31 cellular contexts compared by ENCODE assay signal in genomic region chr22:48860557-48860956, GRCh38.
"Had no signal": no experiment of that assay in that cellular context is flagged by ENCODE, and none has a peak within 500 bp of the region (broad histone marks: within the 10 kb centered on the region; RNA-seq: fewer than 3 reads in every experiment).

No MANE protein-coding gene starts in this region.

- H3K36me3 ChIP-seq: adrenal gland, brain microvascular endothelial cell, breast epithelium had no signal

- DNase-seq: activated B cell treated with CpG ODN at 0.5 μM for 24 hours; activated CD4-positive, alpha-beta memory T cell treated with anti-CD3 and anti-CD28 coated beads, Interleukin-2, amount 10 ng/mL, durations not matched to agents 7 days and 5 days; activated CD4-positive, alpha-beta T cell treated with anti-CD3 and anti-CD28 coated beads for 4 hours; activated CD4-positive, alpha-beta T cell treated with anti-CD3 and anti-CD28 coated beads, Interleukin-2, amount 10 ng/mL, durations not matched to agents 24 days and 14 days; activated CD4-positive, alpha-beta T cell treated with anti-CD3 and anti-CD28 coated beads, Interleukin-2, amount 50 U/mL, for 1 hour; activated CD4-positive, alpha-beta T cell treated with anti-CD3 and anti-CD28 coated beads, Interleukin-2, amount 50 U/mL, for 4 hours; activated CD8-positive, alpha-beta memory T cell treated with anti-CD3 and anti-CD28 coated beads for 24 hours; activated CD8-positive, alpha-beta memory T cell treated with anti-CD3 and anti-CD28 coated beads, Interleukin-2, amount 10 ng/mL, durations not matched to agents 7 days and 5 days; activated CD8-positive, alpha-beta memory T cell treated with anti-CD3 and anti-CD28 coated beads, Interleukin-2, amount 50 U/mL, for 48 hours; activated CD8-positive, alpha-beta T cell treated with anti-CD3 and anti-CD28 coated beads, Interleukin-2, amount 10 ng/mL, durations not matched to agents 7 days and 5 days; activated gamma-delta T cell treated with Interleukin-2 at 50 U/mL for 16 hours; activated naive CD4-positive, alpha-beta T cell; activated naive CD4-positive, alpha-beta T cell treated with anti-CD3 and anti-CD28 coated beads for 36 hours; activated naive CD4-positive, alpha-beta T cell treated with anti-CD3 and anti-CD28 coated beads, Interleukin-2, amount 50 U/mL, for 16 hours; activated naive CD8-positive, alpha-beta T cell treated with anti-CD3 and anti-CD28 coated beads for 36 hours; activated T-cell treated with anti-CD3 and anti-CD28 coated beads, Interleukin-2, amount 50 U/mL, for 24 hours; activated T-cell treated with anti-CD3 and anti-CD28 coated beads, Interleukin-2, amount 50 U/mL, for 48 hours; adrenal gland; amniotic stem cell; body of pancreas; brain microvascular endothelial cell; central memory CD4-positive, alpha-beta T cell; SW 1271; T-helper 1 cell; T-helper 2 cell; T-helper 9 cell had no signal

- H3K4me1 Mint-ChIP-seq: activated B cell treated with CpG ODN at 0.5 μM for 24 hours; activated CD4-positive, alpha-beta memory T cell treated with anti-CD3 and anti-CD28 coated beads, Interleukin-2, amount 10 ng/mL, durations not matched to agents 7 days and 5 days; activated CD4-positive, alpha-beta T cell treated with anti-CD3 and anti-CD28 coated beads, Interleukin-2, amount 10 ng/mL, durations not matched to agents 24 days and 14 days; activated CD8-positive, alpha-beta memory T cell treated with anti-CD3 and anti-CD28 coated beads, Interleukin-2, amount 10 ng/mL, durations not matched to agents 7 days and 5 days; activated naive CD8-positive, alpha-beta T cell treated with anti-CD3 and anti-CD28 coated beads for 36 hours had no signal

- H3K4me3 ChIP-seq: adrenal gland, body of pancreas, breast epithelium had no signal

- H3K4me1 ChIP-seq: adrenal gland, body of pancreas, breast epithelium had no signal

- H3K36me3 Mint-ChIP-seq: activated CD8-positive, alpha-beta memory T cell treated with anti-CD3 and anti-CD28 coated beads, Interleukin-2, amount 10 ng/mL, durations not matched to agents 7 days and 5 days; activated naive CD4-positive, alpha-beta T cell treated with anti-CD3 and anti-CD28 coated beads, Interleukin-2, amount 50 U/mL, for 72 hours; activated naive CD8-positive, alpha-beta T cell treated with anti-CD3 and anti-CD28 coated beads for 36 hours had no signal

- H3K4me3 Mint-ChIP-seq: activated B cell treated with CpG ODN at 0.5 μM for 24 hours; activated CD4-positive, alpha-beta memory T cell treated with anti-CD3 and anti-CD28 coated beads, Interleukin-2, amount 10 ng/mL, durations not matched to agents 7 days and 5 days; activated CD4-positive, alpha-beta T cell treated with anti-CD3 and anti-CD28 coated beads, Interleukin-2, amount 10 ng/mL, durations not matched to agents 24 days and 14 days; activated CD8-positive, alpha-beta memory T cell treated with anti-CD3 and anti-CD28 coated beads, Interleukin-2, amount 10 ng/mL, durations not matched to agents 7 days and 5 days; activated CD8-positive, alpha-beta T cell treated with anti-CD3 and anti-CD28 coated beads, Interleukin-2, amount 10 ng/mL, durations not matched to agents 7 days and 5 days; activated naive CD4-positive, alpha-beta T cell treated with anti-CD3 and anti-CD28 coated beads for 36 hours; activated naive CD8-positive, alpha-beta T cell treated with anti-CD3 and anti-CD28 coated beads for 36 hours; activated T-cell treated with anti-CD3 and anti-CD28 coated beads, Interleukin-2, amount 50 U/mL, for 24 hours; T-helper 1 cell treated with Interleukin-12 subunit alpha and Interleukin-12 subunit beta and Interleukin-4 antibody, amounts not matched to agents 30 μg/mL and 1 μg/mL, for 36 hours; T-helper 2 cell treated with Interferon-gamma antibody and Interleukin-4, amounts not matched to agents 5 μg/mL and 100 μg/mL, for 36 hours had no signal

- H3K27ac ChIP-seq: adrenal gland, body of pancreas, brain microvascular endothelial cell, breast epithelium, VCaP had no signal

- H3K27me3 ChIP-seq: adrenal gland, body of pancreas, brain microvascular endothelial cell had no signal

- H3K27me3 Mint-ChIP-seq: activated B cell treated with CpG ODN at 0.5 μM for 24 hours; activated CD4-positive, alpha-beta memory T cell treated with anti-CD3 and anti-CD28 coated beads, Interleukin-2, amount 10 ng/mL, durations not matched to agents 7 days and 5 days; activated CD4-positive, alpha-beta T cell treated with anti-CD3 and anti-CD28 coated beads, Interleukin-2, amount 10 ng/mL, durations not matched to agents 24 days and 14 days; activated CD8-positive, alpha-beta memory T cell treated with anti-CD3 and anti-CD28 coated beads, Interleukin-2, amount 10 ng/mL, durations not matched to agents 7 days and 5 days had no signal

- ATAC-seq: activated CD8-positive, alpha-beta memory T cell treated with anti-CD3 and anti-CD28 coated beads, Interleukin-2, amount 10 ng/mL, durations not matched to agents 7 days and 5 days; activated CD8-positive, alpha-beta T cell treated with anti-CD3 and anti-CD28 coated beads, Interleukin-2, amount 10 ng/mL, durations not matched to agents 7 days and 5 days; activated naive CD4-positive, alpha-beta T cell treated with anti-CD3 and anti-CD28 coated beads, Interleukin-2, amount 50 U/mL, for 72 hours; body of pancreas had no signal

- H3K9me3 ChIP-seq: adrenal gland, body of pancreas, breast epithelium had no signal

- H3K9me3 Mint-ChIP-seq: activated B cell treated with CpG ODN at 0.5 μM for 24 hours; activated CD4-positive, alpha-beta memory T cell treated with anti-CD3 and anti-CD28 coated beads, Interleukin-2, amount 10 ng/mL, durations not matched to agents 7 days and 5 days; activated naive CD4-positive, alpha-beta T cell treated with anti-CD3 and anti-CD28 coated beads for 36 hours; activated naive CD8-positive, alpha-beta T cell treated with anti-CD3 and anti-CD28 coated beads for 36 hours; activated T-cell treated with anti-CD3 and anti-CD28 coated beads, Interleukin-2, amount 50 U/mL, for 24 hours; T-helper 1 cell treated with Interleukin-12 subunit alpha and Interleukin-12 subunit beta and Interleukin-4 antibody, amounts not matched to agents 30 μg/mL and 1 μg/mL, for 36 hours; T-helper 2 cell treated with Interferon-gamma antibody and Interleukin-4, amounts not matched to agents 5 μg/mL and 100 μg/mL, for 36 hours had no signal

- H3K27ac Mint-ChIP-seq: activated B cell treated with CpG ODN at 0.5 μM for 24 hours; activated CD4-positive, alpha-beta memory T cell treated with anti-CD3 and anti-CD28 coated beads, Interleukin-2, amount 10 ng/mL, durations not matched to agents 7 days and 5 days; activated CD4-positive, alpha-beta T cell treated with anti-CD3 and anti-CD28 coated beads, Interleukin-2, amount 10 ng/mL, durations not matched to agents 24 days and 14 days; activated CD8-positive, alpha-beta memory T cell treated with anti-CD3 and anti-CD28 coated beads, Interleukin-2, amount 10 ng/mL, durations not matched to agents 7 days and 5 days; activated CD8-positive, alpha-beta T cell treated with anti-CD3 and anti-CD28 coated beads, Interleukin-2, amount 10 ng/mL, durations not matched to agents 7 days and 5 days; activated naive CD4-positive, alpha-beta T cell treated with anti-CD3 and anti-CD28 coated beads for 36 hours; activated naive CD4-positive, alpha-beta T cell treated with anti-CD3 and anti-CD28 coated beads, Interleukin-2, amount 50 U/mL, for 72 hours; activated naive CD8-positive, alpha-beta T cell treated with anti-CD3 and anti-CD28 coated beads for 36 hours; activated T-cell treated with anti-CD3 and anti-CD28 coated beads, Interleukin-2, amount 50 U/mL, for 24 hours; T-helper 1 cell treated with Interleukin-12 subunit alpha and Interleukin-12 subunit beta and Interleukin-4 antibody, amounts not matched to agents 30 μg/mL and 1 μg/mL, for 36 hours; T-helper 2 cell treated with Interferon-gamma antibody and Interleukin-4, amounts not matched to agents 5 μg/mL and 100 μg/mL, for 36 hours had no signal
